ENCODE assay signal across 8 cellular contexts in genomic region chr1:41683681-41684500, GRCh38.
DNase-seq lines count a peak whose midpoint lies in the region; ATAC-seq and TF ChIP-seq lines count a peak whose summit lies in the region.
"Had no signal": no experiment of that assay in that cellular context is flagged by ENCODE, and none has a peak within 500 bp of the region (broad histone marks: within the 10 kb centered on the region; RNA-seq: fewer than 3 reads in every experiment).

No MANE protein-coding gene starts in this region.

- H3K4me1 ChIP-seq in KMS-11 (ENCODE audit: low read depth, poor library complexity, severe bottlenecking): peaks cover 27% of the 10 kb centered on the region

- no peaks in the 10 kb centered on the region for H3K36me3 Mint-ChIP-seq in activated T-helper 2 cell treated with anti-CD3 and anti-CD28 coated beads, Interferon-gamma antibody, Interleukin-2, Interleukin-4, amounts not matched to agents 10 μg/mL and 5 μg/mL and 100 μg/mL, durations not matched to agents 14 hours and 24 hours and 36 hours (ENCODE audit: low read depth)

- no peak overlapping the region for H3K4me3 ChIP-seq in KMS-11 (IDR thresholded peaks at IDR 0.05; ENCODE audit: insufficient read depth, low read depth, low read length)
- H3K4me3 ChIP-seq: ovary had no signal

- peak overlapping the region; percentile 51 for H3K27ac Mint-ChIP-seq in activated T-helper 2 cell treated with anti-CD3 and anti-CD28 coated beads, Interferon-gamma antibody, Interleukin-2, Interleukin-4, amounts not matched to agents 10 μg/mL and 5 μg/mL and 100 μg/mL, durations not matched to agents 14 hours and 24 hours and 36 hours

- no peaks in the 10 kb centered on the region for H3K27me3 Mint-ChIP-seq in activated T-helper 2 cell treated with anti-CD3 and anti-CD28 coated beads, Interferon-gamma antibody, Interleukin-2, Interleukin-4, amounts not matched to agents 10 μg/mL and 5 μg/mL and 100 μg/mL, durations not matched to agents 14 hours and 24 hours and 36 hours (ENCODE audit: low read depth)

- peaks cover 86% of the 10 kb centered on the region for H3K4me1 Mint-ChIP-seq in activated T-helper 2 cell treated with anti-CD3 and anti-CD28 coated beads, Interferon-gamma antibody, Interleukin-2, Interleukin-4, amounts not matched to agents 10 μg/mL and 5 μg/mL and 100 μg/mL, durations not matched to agents 14 hours and 24 hours and 36 hours (ENCODE audit: low read depth)

- no peak overlapping the region; the same call in 1 of the 2 replicates for H3K9ac ChIP-seq in KMS-11

- no peaks in the 10 kb centered on the region for H4K20me1 ChIP-seq in KMS-11 (ENCODE audit: insufficient read depth)

- intact Hi-C loops in activated T-helper 2 cell treated with anti-CD3 and anti-CD28 coated beads, Interferon-gamma antibody, Interleukin-2, Interleukin-4, amounts not matched to agents 10 μg/mL and 5 μg/mL and 100 μg/mL, durations not matched to agents 14 hours and 24 hours and 36 hours (cut with micrococcal nuclease): loop anchor here (1.0 to 2.0 kb wide), 2 partner anchors 10 to 13 kb away; no protein-coding TSS in a partner anchor

- no peaks in the 10 kb centered on the region for H3K36me3 ChIP-seq in KMS-11 (ENCODE audit: insufficient read depth)
- H3K36me3 ChIP-seq: ovary had no signal

- DNase-seq in GDM1 (lab: John Stamatoyannopoulos, UW): peak; percentile 58
- DNase-seq in activated T-helper 2 cell treated with anti-CD3 and anti-CD28 coated beads, Interferon-gamma antibody, Interleukin-2, Interleukin-4, amounts not matched to agents 10 μg/mL and 5 μg/mL and 100 μg/mL, durations not matched to agents 14 hours and 24 hours and 36 hours (ENCODE audit: low spot score): peak; percentile 47
- peak; percentile 86 for DNase-seq in myocyte (ENCODE audit: low read depth)
- no peak for DNase-seq in DMS 273 treated with DMSO at 0.1 percent for 48 hours (lab: John Stamatoyannopoulos, UW)
- DNase-seq in COR-L47 (lab: John Stamatoyannopoulos, UW): no peak
- DNase-seq: ovary had no signal

- no peak for ATAC-seq in HG02610 (IDR thresholded peaks at IDR 0.05; ENCODE audit: unreplicated experiment)

- no peak overlapping the region for H3K27ac ChIP-seq in KMS-11
- H3K27ac ChIP-seq: ovary had no signal

- H3K4me2 ChIP-seq in KMS-11: peak overlapping the region; percentile 30

- no peak for TF ChIP-seq CTCF in KMS-11 (conservative IDR thresholded peaks at IDR 0.05; ENCODE audit: low read depth, low read length)

- H3K9me3 Mint-ChIP-seq in activated T-helper 2 cell treated with anti-CD3 and anti-CD28 coated beads, Interferon-gamma antibody, Interleukin-2, Interleukin-4, amounts not matched to agents 10 μg/mL and 5 μg/mL and 100 μg/mL, durations not matched to agents 14 hours and 24 hours and 36 hours: no peaks in the 10 kb centered on the region

- peak overlapping the region; percentile 23 for H3K4me3 Mint-ChIP-seq in activated T-helper 2 cell treated with anti-CD3 and anti-CD28 coated beads, Interferon-gamma antibody, Interleukin-2, Interleukin-4, amounts not matched to agents 10 μg/mL and 5 μg/mL and 100 μg/mL, durations not matched to agents 14 hours and 24 hours and 36 hours (ENCODE audit: low read depth)

- peak overlapping the region; percentile 48; the same call in 1 of the 2 replicates for H2AFZ ChIP-seq in KMS-11 (ENCODE audit: low read depth)

- no peaks in the 10 kb centered on the region for H3K27me3 ChIP-seq in KMS-11 (ENCODE audit: insufficient read depth, low read depth)
- H3K27me3 ChIP-seq: ovary had no signal

- no peaks in the 10 kb centered on the region for H3K79me2 ChIP-seq in KMS-11 (ENCODE audit: insufficient read depth, low read depth)

Comparison
In these comparisons a context has a peak if more than half of its experiments do, and no peak if none do; other contexts are left out.
1. DNase-seq: peak in GDM1 (single experiment), activated T-helper 2 cell treated with anti-CD3 and anti-CD28 coated beads, Interferon-gamma antibody, Interleukin-2, Interleukin-4, amounts not matched to agents 10 μg/mL and 5 μg/mL and 100 μg/mL, durations not matched to agents 14 hours and 24 hours and 36 hours (single experiment) and myocyte (single experiment); none in DMS 273 treated with DMSO at 0.1 percent for 48 hours (single experiment) and COR-L47 (single experiment).